Comparison of ENCODE assay signal across 22 cellular contexts in genomic region chr11:59943996-59944395, GRCh38. TPM values are rescaled to one million over a fixed set of nuclear protein-coding genes. Genes with fewer than 3 reads are reported as not detected.
"Had no signal": no experiment of that assay in that cellular context is flagged by ENCODE, and none has a peak within 500 bp of the region (broad histone marks: within the 10 kb centered on the region; RNA-seq: fewer than 3 reads in every experiment).

No MANE protein-coding gene starts in this region.

- H3K4me1 ChIP-seq: foreskin keratinocyte, lower lobe of right lung, pancreas, right lobe of liver, transverse colon had no signal

- H3K4me3 ChIP-seq: lower lobe of right lung, pancreas, right lobe of liver, transverse colon had no signal

- DNase-seq: activated CD4-positive, alpha-beta T cell treated with anti-CD3 and anti-CD28 coated beads, Interleukin-2, amount 50 U/mL, for 4 hours; activated effector memory CD4-positive, alpha-beta T cell treated with anti-CD3 and anti-CD28 coated beads, Interleukin-2, amount 50 U/mL, for 16 hours; activated T-cell treated with anti-CD3 and anti-CD28 coated beads, Interleukin-2, amount 50 U/mL, for 72 hours; foreskin keratinocyte; lower lobe of right lung; natural killer cell; pancreas; right lobe of liver; small intestine; stimulated activated CD4-positive, alpha-beta T cell treated with anti-CD3 and anti-CD28 coated beads, Interleukin-15, amount 100 ng/mL, for 24 hours; stimulated activated CD4-positive, alpha-beta T cell treated with anti-CD3 and anti-CD28 coated beads, Interleukin-2, amount 100 ng/mL, for 48 hours; transverse colon; WERI-Rb-1 had no signal

- H3K27ac Mint-ChIP-seq: activated naive CD4-positive, alpha-beta T cell treated with anti-CD3 and anti-CD28 coated beads, Interleukin-2, amount 50 U/mL, for 72 hours; activated T-cell treated with anti-CD3 and anti-CD28 coated beads, Interleukin-2, amount 50 U/mL, for 72 hours; natural killer cell; stimulated activated naive CD8-positive, alpha-beta T cell treated with anti-CD3 and anti-CD28 coated beads, Interleukin-15, Interleukin-2, amounts not matched to agents 100 ng/mL and 50 ng/mL, for 24 hours had no signal

- ATAC-seq: activated naive CD4-positive, alpha-beta T cell treated with anti-CD3 and anti-CD28 coated beads, Interleukin-2, amount 50 U/mL, for 72 hours; activated T-cell treated with anti-CD3 and anti-CD28 coated beads, Interleukin-2, amount 50 U/mL, for 72 hours; foreskin keratinocyte; lower lobe of right lung; natural killer cell; pancreas; right lobe of liver had no signal

- H3K9me3 ChIP-seq: lower lobe of right lung, neutrophil, pancreas, right lobe of liver, transverse colon had no signal

- H3K4me3 Mint-ChIP-seq: activated T-cell treated with anti-CD3 and anti-CD28 coated beads, Interleukin-2, amount 50 U/mL, for 72 hours; natural killer cell; stimulated activated naive CD8-positive, alpha-beta T cell treated with anti-CD3 and anti-CD28 coated beads, Interleukin-15, Interleukin-2, amounts not matched to agents 100 ng/mL and 50 ng/mL, for 24 hours had no signal

- H3K27ac ChIP-seq: foreskin keratinocyte, lower lobe of right lung, neutrophil, pancreas, right lobe of liver, transverse colon, WERI-Rb-1 had no signal

- H3K36me3 Mint-ChIP-seq: activated naive CD4-positive, alpha-beta T cell treated with anti-CD3 and anti-CD28 coated beads, Interleukin-2, amount 50 U/mL, for 72 hours; natural killer cell had no signal

- H3K36me3 ChIP-seq: lower lobe of right lung, neutrophil, pancreas, right lobe of liver, transverse colon, WERI-Rb-1 had no signal

- H3K27me3 ChIP-seq: foreskin keratinocyte, neutrophil, pancreas, right lobe of liver, transverse colon had no signal

- H3K9me3 Mint-ChIP-seq: activated naive CD4-positive, alpha-beta T cell treated with anti-CD3 and anti-CD28 coated beads, Interleukin-2, amount 50 U/mL, for 72 hours; activated T-cell treated with anti-CD3 and anti-CD28 coated beads, Interleukin-2, amount 50 U/mL, for 72 hours; stimulated activated naive CD8-positive, alpha-beta T cell treated with anti-CD3 and anti-CD28 coated beads, Interleukin-15, Interleukin-2, amounts not matched to agents 100 ng/mL and 50 ng/mL, for 24 hours had no signal

RNA-seq across cellular contexts. Expression of gene OOSP1, which starts 5.8 kb away (rescaled TPM):
- total RNA-seq: activated CD8-positive, alpha-beta memory T cell treated with anti-CD3 and anti-CD28 coated beads for 36 hours; activated naive CD4-positive, alpha-beta T cell treated with anti-CD3 and anti-CD28 coated beads, Interleukin-2, amount 50 U/mL, for 72 hours; activated T-cell treated with anti-CD3 and anti-CD28 coated beads, Interleukin-2, amount 50 U/mL, for 72 hours; cardiac septum; epithelial cell of proximal tubule; fibroblast of lung; foreskin keratinocyte; lower lobe of right lung; pancreas; right lobe of liver; T-helper 2 cell treated with Interferon-gamma antibody and Interleukin-4, amounts not matched to agents 100 ng/mL and 5 ng/mL, for 36 hours; transverse colon had no signal
- polyA plus RNA-seq: fibroblast of lung, foreskin keratinocyte, pancreas, small intestine had no signal

RNA-seq across cellular contexts. Expression of gene OOSP4A, which starts 19.8 kb away (rescaled TPM):
- total RNA-seq: activated CD8-positive, alpha-beta memory T cell treated with anti-CD3 and anti-CD28 coated beads for 36 hours; activated naive CD4-positive, alpha-beta T cell treated with anti-CD3 and anti-CD28 coated beads, Interleukin-2, amount 50 U/mL, for 72 hours; activated T-cell treated with anti-CD3 and anti-CD28 coated beads, Interleukin-2, amount 50 U/mL, for 72 hours; cardiac septum; dermis microvascular lymphatic vessel endothelial cell; epithelial cell of proximal tubule; fibroblast of lung; foreskin keratinocyte; lower lobe of right lung; natural killer cell; pancreas; right lobe of liver; T-helper 2 cell treated with Interferon-gamma antibody and Interleukin-4, amounts not matched to agents 100 ng/mL and 5 ng/mL, for 36 hours; transverse colon had no signal
- polyA plus RNA-seq: fibroblast of lung, foreskin keratinocyte, pancreas, small intestine had no signal
